9 cellular contexts compared by ENCODE assay signal in the genomic region with DNA sequence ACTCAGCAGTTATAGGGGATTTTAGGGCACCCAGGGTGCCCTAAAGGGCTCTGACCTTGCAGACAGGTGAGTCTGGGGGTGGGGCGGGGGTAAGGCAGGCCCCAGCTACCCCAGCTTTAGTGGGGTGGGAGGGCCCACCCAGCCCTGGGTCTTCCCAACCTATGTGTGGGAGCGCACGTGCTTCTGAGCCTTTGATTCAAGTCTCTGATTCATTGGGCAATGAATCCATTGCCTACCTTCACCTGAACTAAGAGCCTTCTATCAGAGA. TPM values are rescaled to one million over a fixed set of nuclear protein-coding genes. Genes with fewer than 3 reads are reported as not detected.
DNase-seq lines count a peak whose midpoint lies in the region; ATAC-seq, FAIRE-seq and TF ChIP-seq lines count a peak whose summit lies in the region.
"Had no signal": no experiment of that assay in that cellular context is flagged by ENCODE, and none has a peak within 500 bp of the region (broad histone marks: within the 10 kb centered on the region; RNA-seq: fewer than 3 reads in every experiment).

No MANE protein-coding gene starts in this region.

- POLR2A ChIA-PET in CD4-positive, alpha-beta T cell (lab: Charles Lee): interaction anchor here (0.6 to 4.6 kb wide), 21 partner anchors 12 to 227 kb away, joined by 3 to 73 read pairs (median 11); partner anchors contain the start of genes RIPK1, SERPINB9 and WRNIP1

- H3K9me3 Mint-ChIP-seq in CD4-positive, alpha-beta T cell: no peaks in the 10 kb centered on the region

- DNase-seq in CD4-positive, alpha-beta T cell: no peak
- DNase-seq in SJCRH30: no peak
- DNase-seq in esophagus muscularis mucosa (ENCODE audit: extremely low spot score): no peak
- DNase-seq in pancreas: peak in 1 of 6 donors; percentile 37
- no peak for DNase-seq in MM.1S
- DNase-seq in omental fat pad (ENCODE audit: low spot score): no peak
- DNase-seq: activated CD4-positive, alpha-beta T cell treated with anti-CD3 and anti-CD28 coated beads for 1 hour had no signal

- H3F3A ChIP-seq in MM.1S (ENCODE audit: insufficient read depth, low read length): no peaks in the 10 kb centered on the region

- peak overlapping the region; percentile 76 for H3K27ac ChIP-seq in CD4-positive, alpha-beta T cell (ENCODE audit: low read depth, low read length)
- H3K27ac ChIP-seq in SJCRH30 (no peak overlapping the region), esophagus muscularis mucosa (replicated peaks in 1 of 4) (peak overlapping the region; percentile 95 to 97 (median 95)), pancreas (peak overlapping the region; percentile 96 to 98 (median 96)), MM.1S (ENCODE audit: low read length) (no peak overlapping the region)

- peaks cover 67% of the 10 kb centered on the region for H3K4me1 Mint-ChIP-seq in CD4-positive, alpha-beta T cell (ENCODE audit: low read depth)

- no peaks in the 10 kb centered on the region for H3K9me2 ChIP-seq in MM.1S (replicated peaks; ENCODE audit: insufficient read depth, low read length)

- TF ChIP-seq EP300 in esophagus muscularis mucosa (IDR thresholded peaks at IDR 0.05): no peak

- no peaks in the 10 kb centered on the region for H3K9me3 ChIP-seq in CD4-positive, alpha-beta T cell (ENCODE audit: control insufficient read depth, low read length)
- H3K9me3 ChIP-seq in SJCRH30 (replicated peaks): no peaks in the 10 kb centered on the region
- H3K9me3 ChIP-seq in esophagus muscularis mucosa: no peaks in the 10 kb centered on the region
- H3K9me3 ChIP-seq in pancreas: no peaks in the 10 kb centered on the region
- H3K9me3 ChIP-seq in MM.1S (replicated peaks; ENCODE audit: insufficient read depth, low read length): no peaks in the 10 kb centered on the region

- no peak overlapping the region for H2AFZ ChIP-seq in MM.1S (ENCODE audit: low read length)

- no peaks in the 10 kb centered on the region for H3K27me3 ChIP-seq in CD4-positive, alpha-beta T cell (ENCODE audit: control insufficient read depth, insufficient read depth, low read length)
- no peaks in the 10 kb centered on the region for H3K27me3 ChIP-seq in SJCRH30
- H3K27me3 ChIP-seq in esophagus muscularis mucosa: no peaks in the 10 kb centered on the region
- no peaks in the 10 kb centered on the region for H3K27me3 ChIP-seq in pancreas
- no peaks in the 10 kb centered on the region for H3K27me3 ChIP-seq in MM.1S (replicated peaks; ENCODE audit: insufficient read depth, low read length)

- CTCF ChIA-PET in CD4-positive, alpha-beta T cell (lab: Charles Lee): interaction anchor here (1.2 to 2.6 kb wide), 6 partner anchors 49 to 148 kb away, joined by 3 to 12 read pairs (median 6); no protein-coding TSS in a partner anchor

- intact Hi-C loops in CD4-positive, alpha-beta T cell (cut with DNase I, micrococcal nuclease): loop anchor here (2.0 to 5.0 kb wide), 4 partner anchors 48 to 227 kb away; partner anchors contain the start of gene RIPK1 (in 1 of the 2)
- intact Hi-C loops in esophagus muscularis mucosa (cut with DNase I) (loop anchor here (2.0 to 5.0 kb wide), 2 partner anchors 48 to 147 kb away; no protein-coding TSS in a partner anchor), pancreas (cut with DNase I) (loop anchor here in 1 of 3 donors (5.0 to 10.0 kb wide), 3 partner anchors 53 to 214 kb away; no protein-coding TSS in a partner anchor)

- no peaks in the 10 kb centered on the region for H4K20me1 ChIP-seq in MM.1S (ENCODE audit: insufficient read depth, low read length)

- H3K9ac ChIP-seq in MM.1S (ENCODE audit: low read length): no peak overlapping the region

- no peaks in the 10 kb centered on the region for H3K79me2 ChIP-seq in MM.1S (ENCODE audit: low read length)

- H3K4me3 ChIP-seq in SJCRH30 (peak overlapping the region; percentile 52; the same call in 1 of the 2 replicates), esophagus muscularis mucosa (peak overlapping the region; percentile 64 to 75 (median 71)), pancreas (peak overlapping the region; percentile 33 to 61 (median 42)), MM.1S (ENCODE audit: low read length) (no peak overlapping the region)

- peak overlapping the region; percentile 86 for H3K27ac Mint-ChIP-seq in CD4-positive, alpha-beta T cell

- no peak for ATAC-seq in CD4-positive, alpha-beta T cell (ENCODE audit: poor library complexity)
- peak in 1 of 4 donors; percentile 1 for ATAC-seq in pancreas
- ATAC-seq in GM18868 (IDR thresholded peaks at IDR 0.05; ENCODE audit: unreplicated experiment): no peak
- no peak for ATAC-seq in HG02610 (IDR thresholded peaks at IDR 0.05; ENCODE audit: unreplicated experiment)
- no peak for ATAC-seq in omental fat pad (ENCODE audit: low FRiP score)

- TF ChIP-seq CTCF in CD4-positive, alpha-beta T cell (IDR thresholded peaks at IDR 0.05): no peak
- TF ChIP-seq CTCF in esophagus muscularis mucosa (IDR thresholded peaks at IDR 0.05) (no peak), pancreas (IDR thresholded peaks at IDR 0.05) (no peak), MM.1S (IDR thresholded peaks at IDR 0.05; ENCODE audit: low read length) (no peak), omental fat pad (IDR thresholded peaks at IDR 0.05) (no peak)

- TF ChIP-seq POLR2A in esophagus muscularis mucosa (IDR thresholded peaks at IDR 0.05; ENCODE audit: low read depth): no peak

- H3K27me3 Mint-ChIP-seq in CD4-positive, alpha-beta T cell: no peaks in the 10 kb centered on the region

- no peak for FAIRE-seq in pancreas (lab: Jason Lieb, UNC)

- H3K36me3 ChIP-seq in SJCRH30: no peaks in the 10 kb centered on the region
- peaks cover 21 to 35% (median 29%) of the 10 kb centered on the region in 4 donors for H3K36me3 ChIP-seq in esophagus muscularis mucosa
- H3K36me3 ChIP-seq in pancreas: peaks cover 0 to 15% (median 0%) of the 10 kb centered on the region in 3 donors
- H3K36me3 ChIP-seq in MM.1S (replicated peaks; ENCODE audit: insufficient read depth, low read length): no peaks in the 10 kb centered on the region

- peak overlapping the region; percentile 87 for H3K4me3 Mint-ChIP-seq in CD4-positive, alpha-beta T cell

- H3K36me3 Mint-ChIP-seq in CD4-positive, alpha-beta T cell (ENCODE audit: low read depth): peaks cover 53% of the 10 kb centered on the region

- H3K4me1 ChIP-seq in SJCRH30: 0 out of 2 replicates have a peak, but pooled peaks cover 3% of the 10 kb centered on the region
- peaks cover 37 to 45% (median 44%) of the 10 kb centered on the region in 4 donors for H3K4me1 ChIP-seq in esophagus muscularis mucosa
- H3K4me1 ChIP-seq in pancreas: peaks cover 0 to 32% (median 25%) of the 10 kb centered on the region in 3 donors
- peaks cover 8% of the 10 kb centered on the region for H3K4me1 ChIP-seq in MM.1S (ENCODE audit: low read length)

- no peak overlapping the region for H3K4me2 ChIP-seq in MM.1S (ENCODE audit: low read depth, low read length)

- 68% methylated on average over 3 of the region's 3 CpGs for WGBS in esophagus muscularis mucosa
- WGBS in pancreas, 2 donors: 22 to 36% methylated on average over 3 of the region's 3 CpGs

RNA-seq across cellular contexts. Expression of gene SERPINB1, which starts 0.9 kb away (rescaled TPM):
- 10 to 100 TPM; 58.3 to 58.4 TPM for total RNA-seq in CD4-positive, alpha-beta T cell
- 2.3 TPM in 2 replicates for total RNA-seq in SJCRH30 (2014; rRNA removed; shearing (Covaris generic))
- total RNA-seq in esophagus muscularis mucosa: 100 to 1,000 TPM in 1 of 4 donors, 10 to 100 TPM in 3; 23.3 to 123 (median 29.9) TPM
- total RNA-seq in pancreas: 100 to 1,000 TPM in 5 of 6 donors, 10 to 100 TPM in 1; 94.1 to 285 (median 190) TPM
- 10 to 100 TPM; 68.1 to 75.8 TPM for polyA plus RNA-seq in pancreas
- 100 to 1,000 TPM in 1 of 4 donors, 10 to 100 TPM in 3; 40.8 to 146 (median 50.1) TPM for total RNA-seq in omental fat pad

Comparison
In these comparisons a context has a peak if more than half of its experiments do, and no peak if none do; other contexts are left out.
1. H3K27ac ChIP-seq: peak in CD4-positive, alpha-beta T cell (single experiment), esophagus muscularis mucosa (4 of 4) and pancreas (4 of 4); none in SJCRH30 (single experiment) and MM.1S (single experiment).